8 cellular contexts compared by ENCODE assay signal in genomic region chr2:143936758-143937562, GRCh38.
DNase-seq lines count a peak whose midpoint lies in the region; ATAC-seq and TF ChIP-seq lines count a peak whose summit lies in the region.

No MANE protein-coding gene starts in this region.

- no peaks in the 10 kb centered on the region for H3K36me3 ChIP-seq in thyroid gland

- TF ChIP-seq CTCF in Calu3 (IDR thresholded peaks at IDR 0.05; ENCODE audit: unreplicated experiment) (no peak), GM20000 (IDR thresholded peaks at IDR 0.05; ENCODE audit: extremely low read depth, missing control alignments) (no peak), thyroid gland (IDR thresholded peaks at IDR 0.05) (no peak)

- no peaks in the 10 kb centered on the region for H3K9me3 Mint-ChIP-seq in Calu3 (ENCODE audit: low read depth, unreplicated experiment)
- H3K9me3 Mint-ChIP-seq in natural killer cell treated with Interleukin-12 subunit alpha and Interleukin-12 subunit beta and Interleukin-15 and Interleukin-18, amount 100 ng/mL, for 72 hours: no peaks in the 10 kb centered on the region

- WGBS in thyroid gland, 2 donors: 0 to 5% methylated on average over 7 to 18 of the region's 105 CpGs

- CTCF ChIA-PET in Calu3 (lab: Charles Lee): no interaction called here

- H3K4me3 Mint-ChIP-seq in Calu3 (ENCODE audit: low read depth, unreplicated experiment): peak overlapping the region; percentile 80
- peak overlapping the region; percentile 84 for H3K4me3 Mint-ChIP-seq in natural killer cell treated with Interleukin-12 subunit alpha and Interleukin-12 subunit beta and Interleukin-15 and Interleukin-18, amount 100 ng/mL, for 72 hours

- no peaks in the 10 kb centered on the region for H3K27me3 ChIP-seq in thyroid gland

- peak; percentile 40 for ATAC-seq in HG03565 (IDR thresholded peaks at IDR 0.05; ENCODE audit: unreplicated experiment)
- ATAC-seq in natural killer cell treated with Interleukin-12 subunit alpha and Interleukin-12 subunit beta and Interleukin-15 and Interleukin-18, amount 100 ng/mL, for 72 hours: peak; percentile 87 to 88

- intact Hi-C loops in Calu3 (cut with micrococcal nuclease; ENCODE audit: unreplicated experiment) (loop anchor here (5.0 to 10.0 kb wide), 3 partner anchors 132 to 395 kb away; a partner anchor contains a TSS), thyroid gland (cut with DNase I) (no loop called here)

- H3K9me3 ChIP-seq in thyroid gland: no peaks in the 10 kb centered on the region

- TF ChIP-seq POLR2A in thyroid gland (IDR thresholded peaks at IDR 0.05): no peak

- H3K27me3 Mint-ChIP-seq in Calu3 (ENCODE audit: unreplicated experiment): no peaks in the 10 kb centered on the region
- peaks cover 36 to 58% of the 10 kb centered on the region in 2 donors for H3K27me3 Mint-ChIP-seq in natural killer cell treated with Interleukin-12 subunit alpha and Interleukin-12 subunit beta and Interleukin-15 and Interleukin-18, amount 100 ng/mL, for 72 hours

- H3K4me1 ChIP-seq in thyroid gland: peaks cover 0 to 11% of the 10 kb centered on the region in 2 donors

- H3K27ac Mint-ChIP-seq in Calu3 (ENCODE audit: unreplicated experiment): peak overlapping the region; percentile 95
- peak overlapping the region; percentile 54 to 67 for H3K27ac Mint-ChIP-seq in natural killer cell treated with Interleukin-12 subunit alpha and Interleukin-12 subunit beta and Interleukin-15 and Interleukin-18, amount 100 ng/mL, for 72 hours

- peak overlapping the region; percentile 2 to 61 (median 14) for H3K27ac ChIP-seq in thyroid gland

- no TSS peak for BruUV-seq in Calu3 (replicated peaks; lab: Mats Ljungman, UMichigan)

- peak overlapping the region in 2 of 3 donors; percentile 12 to 35 for H3K4me3 ChIP-seq in thyroid gland (replicated peaks in 1 of 3)

- peaks cover 67% of the 10 kb centered on the region for H3K4me1 Mint-ChIP-seq in Calu3 (ENCODE audit: low read depth, unreplicated experiment)
- H3K4me1 Mint-ChIP-seq in natural killer cell treated with Interleukin-12 subunit alpha and Interleukin-12 subunit beta and Interleukin-15 and Interleukin-18, amount 100 ng/mL, for 72 hours (ENCODE audit: low read depth in 2 of 2): peaks cover 12 to 17% of the 10 kb centered on the region in 2 donors

- peaks cover 61% of the 10 kb centered on the region for H3K36me3 Mint-ChIP-seq in Calu3 (ENCODE audit: insufficient read depth, unreplicated experiment)
- H3K36me3 Mint-ChIP-seq in natural killer cell treated with Interleukin-12 subunit alpha and Interleukin-12 subunit beta and Interleukin-15 and Interleukin-18, amount 100 ng/mL, for 72 hours: no peaks in the 10 kb centered on the region

- DNase-seq in Calu3 (peak; percentile 56), GM20000 (ENCODE audit: low spot score) (peak; percentile 77), fibroblast of peridontal ligament (ENCODE audit: extremely low read depth) (peak; percentile 27), thyroid gland (peak; percentile 15 to 17), NCI-H187 (lab: John Stamatoyannopoulos, UW) (no peak)
- DNase-seq in activated CD8-positive, alpha-beta memory T cell treated with anti-CD3 and anti-CD28 coated beads for 24 hours: peak; percentile 74
- DNase-seq in natural killer cell treated with Interleukin-12 subunit alpha and Interleukin-12 subunit beta and Interleukin-15 and Interleukin-18, amount 100 ng/mL, for 72 hours (ENCODE audit: low spot score): peak; percentile 61

Comparison
In these comparisons a context has a peak if more than half of its experiments do, and no peak if none do; other contexts are left out.
1. DNase-seq: peak in Calu3 (single experiment), GM20000 (single experiment), activated CD8-positive, alpha-beta memory T cell treated with anti-CD3 and anti-CD28 coated beads for 24 hours (single experiment), fibroblast of peridontal ligament (single experiment), natural killer cell treated with Interleukin-12 subunit alpha and Interleukin-12 subunit beta and Interleukin-15 and Interleukin-18, amount 100 ng/mL, for 72 hours (single experiment) and thyroid gland (2 of 2); none in NCI-H187 (0 of 2).